1 cellular context compared by ENCODE assay signal in genomic region chr7:74219416-74219815, GRCh38.
TF ChIP-seq lines count a peak whose summit lies in the region.

No MANE protein-coding gene starts in this region.

TF ChIP-seq in H1, 55 proteins besides CTCF, POLR2A, EP300 and RAD21:
- TF ChIP-seq CHD7 (IDR thresholded peaks at IDR 0.05; ENCODE audit: insufficient replicate concordance, low read length) (no peak), POU5F1 (IDR thresholded peaks at IDR 0.05; ENCODE audit: low read depth, low read length) (no peak), EGR1 (IDR thresholded peaks at IDR 0.05; ENCODE audit: borderline replicate concordance, low read depth, low read length) (no peak), GABPA (IDR thresholded peaks at IDR 0.05; ENCODE audit: borderline replicate concordance, insufficient read depth, low read length) (no peak), EZH2 (IDR thresholded peaks at IDR 0.05; ENCODE audit: low read depth, low read length, severe bottlenecking) (no peak), RXRA (IDR thresholded peaks at IDR 0.05; ENCODE audit: insufficient read depth, low read depth, low read length) (no peak), HDAC2 (IDR thresholded peaks at IDR 0.05; ENCODE audit: borderline replicate concordance in 1 of 2, low read depth in 2 of 2, low read length in 2 of 2) (no peak), TBP (IDR thresholded peaks at IDR 0.05; ENCODE audit: low read depth, low read length) (no peak), CBX8 (IDR thresholded peaks at IDR 0.05; ENCODE audit: borderline replicate concordance, low read depth, low read length) (no peak), FOSL1 (IDR thresholded peaks at IDR 0.05; ENCODE audit: insufficient read depth, low read depth, low read length) (no peak), CREB1 (IDR thresholded peaks at IDR 0.05) (no peak), SIRT6 (IDR thresholded peaks at IDR 0.05; ENCODE audit: low read length) (no peak), PHF8 (conservative IDR thresholded peaks at IDR 0.05; ENCODE audit: low read depth, low read length) (no peak), ZNF274 (IDR thresholded peaks at IDR 0.05; ENCODE audit: borderline replicate concordance, extremely low read depth, low read length) (no peak), KDM4A (IDR thresholded peaks at IDR 0.05; ENCODE audit: low read depth, low read length, severe bottlenecking) (no peak), TAF1 (IDR thresholded peaks at IDR 0.05; ENCODE audit: low read depth, low read length) (no peak), SP1 (IDR thresholded peaks at IDR 0.05; ENCODE audit: low read depth, low read length) (no peak), SP4 (IDR thresholded peaks at IDR 0.05; ENCODE audit: low read length) (no peak)
